24 cellular contexts compared by ENCODE assay signal in genomic region chr13:31035162-31035951, GRCh38.
DNase-seq lines count a peak whose midpoint lies in the region; ATAC-seq, FAIRE-seq and TF ChIP-seq lines count a peak whose summit lies in the region.
"Had no signal": no experiment of that assay in that cellular context is flagged by ENCODE, and none has a peak within 500 bp of the region (broad histone marks: within the 10 kb centered on the region; RNA-seq: fewer than 3 reads in every experiment).

No MANE protein-coding gene starts in this region.

- DNase-seq in GM03348 (ENCODE audit: low spot score), result peak; percentile 63
- DNase-seq in bronchial epithelial cell (ENCODE audit: low read depth), result no peak
- DNase-seq in islet precursor cell, result peak; percentile 6
- DNase-seq in stromal cell of bone marrow (ENCODE audit: low read depth), result peak; percentile 66
- DNase-seq in psoas muscle, result no peak
- no peak for DNase-seq in NCI-H524 (lab: John Stamatoyannopoulos, UW)
- DNase-seq in activated CD4-positive, alpha-beta T cell treated with anti-CD3 and anti-CD28 coated beads for 4 hours, result no peak
- DNase-seq: activated CD8-positive, alpha-beta memory T cell treated with anti-CD3 and anti-CD28 coated beads for 24 hours; activated naive CD4-positive, alpha-beta T cell treated with anti-CD3 and anti-CD28 coated beads for 36 hours; activated T-cell treated with anti-CD3 and anti-CD28 coated beads, Interleukin-2, amount 50 U/mL, for 72 hours; BE2C; DMS79 treated with DMSO at 0.1 percent for 48 hours; effector CD8-positive, alpha-beta T cell; KG1; kidney glomerular epithelial cell; mesendoderm; naive thymus-derived CD8-positive, alpha-beta T cell; NCI-H774; OCI-M1; SHP77; sigmoid colon had no signal

- TF ChIP-seq CTCF in bronchial epithelial cell (IDR thresholded peaks at IDR 0.05; ENCODE audit: insufficient read depth, low read length, severe bottlenecking) (no peak), psoas muscle (IDR thresholded peaks at IDR 0.05) (no peak)

- H3K9me3 ChIP-seq in psoas muscle, result no peaks in the 10 kb centered on the region
- H3K9me3 ChIP-seq: BE2C, sigmoid colon had no signal

- no peaks in the 10 kb centered on the region for H3K27me3 ChIP-seq in bronchial epithelial cell (ENCODE audit: control insufficient read depth, insufficient read depth, low read length)
- peaks cover 0 to 12% (median 2%) of the 10 kb centered on the region in 3 donors for H3K27me3 ChIP-seq in psoas muscle (ENCODE audit: insufficient read depth in 3 of 3, low read length in 2 of 3)
- H3K27me3 ChIP-seq: BE2C, sigmoid colon had no signal

- peak; percentile 32 for FAIRE-seq in bronchial epithelial cell (lab: Jason Lieb, UNC)
- FAIRE-seq: GM12892, TTC549 had no signal

- ATAC-seq in psoas muscle (no peak), GM21619 (IDR thresholded peaks at IDR 0.05; ENCODE audit: unreplicated experiment) (no peak)
- ATAC-seq: activated T-cell treated with anti-CD3 and anti-CD28 coated beads, Interleukin-2, amount 50 U/mL, for 72 hours; naive thymus-derived CD8-positive, alpha-beta T cell had no signal

- no peak overlapping the region for H3K4me3 ChIP-seq in bronchial epithelial cell (ENCODE audit: low read depth, low read length)
- no peak overlapping the region for H3K4me3 ChIP-seq in psoas muscle
- H3K4me3 ChIP-seq: sigmoid colon had no signal

- intact Hi-C loops in psoas muscle (cut with DNase I), result no loop called here

- 29 to 31% (median 30%) methylated on average over 14 of the region's 14 CpGs for WGBS in psoas muscle, 3 donors

- no peak overlapping the region for H3K27ac ChIP-seq in psoas muscle
- H3K27ac ChIP-seq: sigmoid colon had no signal

- H3K36me3 ChIP-seq in bronchial epithelial cell (ENCODE audit: control insufficient read depth, insufficient read depth, low read length) (no peaks in the 10 kb centered on the region), psoas muscle (ENCODE audit: insufficient read depth in 1 of 2, low read depth in 1 of 2) (no peaks in the 10 kb centered on the region)
- H3K36me3 ChIP-seq: BE2C, sigmoid colon had no signal

- no peaks in the 10 kb centered on the region for H3K4me1 ChIP-seq in psoas muscle

Comparison
In these comparisons a context has a peak if more than half of its experiments do, and no peak if none do; other contexts are left out.
1. DNase-seq: peak in GM03348 (single experiment), islet precursor cell (single experiment) and stromal cell of bone marrow (single experiment); none in bronchial epithelial cell (single experiment), psoas muscle (0 of 2), NCI-H524 (0 of 2) and activated CD4-positive, alpha-beta T cell treated with anti-CD3 and anti-CD28 coated beads for 4 hours (0 of 2).